Comparison of ENCODE assay signal across 1 cellular context in the genomic region with DNA sequence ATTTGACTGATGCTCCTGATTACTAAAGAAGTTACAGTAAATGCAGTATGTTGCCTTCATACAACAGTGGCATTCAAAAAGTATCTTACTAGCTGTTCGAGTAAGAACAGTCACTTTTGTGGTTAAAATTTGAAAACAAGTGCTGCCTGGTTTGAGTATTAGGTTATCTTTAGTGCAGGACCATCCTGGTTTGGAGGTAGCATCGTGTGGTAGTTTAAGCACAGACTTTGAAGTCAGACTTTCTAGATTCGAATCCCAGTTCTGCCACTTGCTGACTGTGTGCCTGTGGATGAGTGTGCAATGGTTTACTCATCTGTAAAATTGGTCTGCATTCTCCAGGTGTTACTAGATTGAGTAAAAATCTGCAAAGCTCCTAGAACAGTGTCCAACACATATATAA.
A peak's percentile ranks its signal among the peaks of the same experiment; 100 is the strongest.
TF ChIP-seq lines count a peak whose summit lies in the region.

No MANE protein-coding gene starts in this region.

TF ChIP-seq in GM12878, 131 proteins besides CTCF, POLR2A, EP300 and RAD21 (continued from another document and continues in another):
- TF ChIP-seq, protein P1, sequence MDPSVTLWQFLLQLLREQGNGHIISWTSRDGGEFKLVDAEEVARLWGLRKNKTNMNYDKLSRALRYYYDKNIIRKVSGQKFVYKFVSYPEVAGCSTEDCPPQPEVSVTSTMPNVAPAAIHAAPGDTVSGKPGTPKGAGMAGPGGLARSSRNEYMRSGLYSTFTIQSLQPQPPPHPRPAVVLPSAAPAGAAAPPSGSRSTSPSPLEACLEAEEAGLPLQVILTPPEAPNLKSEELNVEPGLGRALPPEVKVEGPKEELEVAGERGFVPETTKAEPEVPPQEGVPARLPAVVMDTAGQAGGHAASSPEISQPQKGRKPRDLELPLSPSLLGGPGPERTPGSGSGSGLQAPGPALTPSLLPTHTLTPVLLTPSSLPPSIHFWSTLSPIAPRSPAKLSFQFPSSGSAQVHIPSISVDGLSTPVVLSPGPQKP (IDR thresholded peaks at IDR 0.05; ENCODE audit: low read depth, low read length), result no peak
- TF ChIP-seq RUNX3 (IDR thresholded peaks at IDR 0.05; ENCODE audit: low read length) (peak; percentile 94), MTA3 (IDR thresholded peaks at IDR 0.05; ENCODE audit: borderline replicate concordance, low read length) (no peak), CBX5 (IDR thresholded peaks at IDR 0.05; ENCODE audit: low read depth) (no peak), SMAD5 (IDR thresholded peaks at IDR 0.05; ENCODE audit: low read depth) (no peak), TARDBP (IDR thresholded peaks at IDR 0.05; ENCODE audit: borderline replicate concordance) (no peak), YY1 (IDR thresholded peaks at IDR 0.05; ENCODE audit: low read depth, low read length) (no peak), POLR2AphosphoS5 (IDR thresholded peaks at IDR 0.05; ENCODE audit: low read length) (no peak), DPF2 (IDR thresholded peaks at IDR 0.05) (no peak), MYC (IDR thresholded peaks at IDR 0.05; ENCODE audit: insufficient read depth, insufficient read length, insufficient replicate concordance, low read length, severe bottlenecking) (no peak), BCL11A (IDR thresholded peaks at IDR 0.05; ENCODE audit: low read depth, low read length) (0 out of 2 replicates have a peak, but pooled peaks have one; percentile 12), RB1 (IDR thresholded peaks at IDR 0.05; ENCODE audit: borderline replicate concordance) (no peak), MYB (IDR thresholded peaks at IDR 0.05; ENCODE audit: borderline replicate concordance, low read depth, low read length) (no peak), ZNF217 (IDR thresholded peaks at IDR 0.05) (no peak), CEBPB (IDR thresholded peaks at IDR 0.05; ENCODE audit: borderline replicate concordance in 1 of 2, low read depth in 2 of 2, low read length in 2 of 2) (no peak), EGR1 (IDR thresholded peaks at IDR 0.05; ENCODE audit: borderline replicate concordance in 1 of 2, low read depth in 2 of 2, low read length in 2 of 2) (no peak), EED (IDR thresholded peaks at IDR 0.05; ENCODE audit: low read depth) (peak; percentile 55; the same call in 1 of the 2 replicates), TCF12 (IDR thresholded peaks at IDR 0.05; ENCODE audit: low read depth, low read length) (no peak), HCFC1 (IDR thresholded peaks at IDR 0.05; ENCODE audit: low read length) (no peak)
- TF ChIP-seq, protein P2, sequence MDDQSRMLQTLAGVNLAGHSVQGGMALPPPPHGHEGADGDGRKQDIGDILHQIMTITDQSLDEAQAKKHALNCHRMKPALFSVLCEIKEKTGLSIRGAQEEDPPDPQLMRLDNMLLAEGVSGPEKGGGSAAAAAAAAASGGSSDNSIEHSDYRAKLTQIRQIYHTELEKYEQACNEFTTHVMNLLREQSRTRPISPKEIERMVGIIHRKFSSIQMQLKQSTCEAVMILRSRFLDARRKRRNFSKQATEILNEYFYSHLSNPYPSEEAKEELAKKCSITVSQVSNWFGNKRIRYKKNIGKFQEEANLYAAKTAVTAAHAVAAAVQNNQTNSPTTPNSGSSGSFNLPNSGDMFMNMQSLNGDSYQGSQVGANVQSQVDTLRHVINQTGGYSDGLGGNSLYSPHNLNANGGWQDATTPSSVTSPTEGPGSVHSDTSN (IDR thresholded peaks at IDR 0.05; ENCODE audit: insufficient replicate concordance, low read depth, low read length), result no peak
- TF ChIP-seq, protein P3, sequence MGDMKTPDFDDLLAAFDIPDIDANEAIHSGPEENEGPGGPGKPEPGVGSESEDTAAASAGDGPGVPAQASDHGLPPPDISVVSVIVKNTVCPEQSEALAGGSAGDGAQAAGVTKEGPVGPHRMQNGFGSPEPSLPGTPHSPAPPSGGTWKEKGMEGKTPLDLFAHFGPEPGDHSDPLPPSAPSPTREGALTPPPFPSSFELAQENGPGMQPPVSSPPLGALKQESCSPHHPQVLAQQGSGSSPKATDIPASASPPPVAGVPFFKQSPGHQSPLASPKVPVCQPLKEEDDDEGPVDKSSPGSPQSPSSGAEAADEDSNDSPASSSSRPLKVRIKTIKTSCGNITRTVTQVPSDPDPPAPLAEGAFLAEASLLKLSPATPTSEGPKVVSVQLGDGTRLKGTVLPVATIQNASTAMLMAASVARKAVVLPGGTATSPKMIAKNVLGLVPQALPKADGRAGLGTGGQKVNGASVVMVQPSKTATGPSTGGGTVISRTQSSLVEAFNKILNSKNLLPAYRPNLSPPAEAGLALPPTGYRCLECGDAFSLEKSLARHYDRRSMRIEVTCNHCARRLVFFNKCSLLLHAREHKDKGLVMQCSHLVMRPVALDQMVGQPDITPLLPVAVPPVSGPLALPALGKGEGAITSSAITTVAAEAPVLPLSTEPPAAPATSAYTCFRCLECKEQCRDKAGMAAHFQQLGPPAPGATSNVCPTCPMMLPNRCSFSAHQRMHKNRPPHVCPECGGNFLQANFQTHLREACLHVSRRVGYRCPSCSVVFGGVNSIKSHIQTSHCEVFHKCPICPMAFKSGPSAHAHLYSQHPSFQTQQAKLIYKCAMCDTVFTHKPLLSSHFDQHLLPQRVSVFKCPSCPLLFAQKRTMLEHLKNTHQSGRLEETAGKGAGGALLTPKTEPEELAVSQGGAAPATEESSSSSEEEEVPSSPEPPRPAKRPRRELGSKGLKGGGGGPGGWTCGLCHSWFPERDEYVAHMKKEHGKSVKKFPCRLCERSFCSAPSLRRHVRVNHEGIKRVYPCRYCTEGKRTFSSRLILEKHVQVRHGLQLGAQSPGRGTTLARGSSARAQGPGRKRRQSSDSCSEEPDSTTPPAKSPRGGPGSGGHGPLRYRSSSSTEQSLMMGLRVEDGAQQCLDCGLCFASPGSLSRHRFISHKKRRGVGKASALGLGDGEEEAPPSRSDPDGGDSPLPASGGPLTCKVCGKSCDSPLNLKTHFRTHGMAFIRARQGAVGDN (IDR thresholded peaks at IDR 0.05), result no peak
- TF ChIP-seq, protein P4, sequence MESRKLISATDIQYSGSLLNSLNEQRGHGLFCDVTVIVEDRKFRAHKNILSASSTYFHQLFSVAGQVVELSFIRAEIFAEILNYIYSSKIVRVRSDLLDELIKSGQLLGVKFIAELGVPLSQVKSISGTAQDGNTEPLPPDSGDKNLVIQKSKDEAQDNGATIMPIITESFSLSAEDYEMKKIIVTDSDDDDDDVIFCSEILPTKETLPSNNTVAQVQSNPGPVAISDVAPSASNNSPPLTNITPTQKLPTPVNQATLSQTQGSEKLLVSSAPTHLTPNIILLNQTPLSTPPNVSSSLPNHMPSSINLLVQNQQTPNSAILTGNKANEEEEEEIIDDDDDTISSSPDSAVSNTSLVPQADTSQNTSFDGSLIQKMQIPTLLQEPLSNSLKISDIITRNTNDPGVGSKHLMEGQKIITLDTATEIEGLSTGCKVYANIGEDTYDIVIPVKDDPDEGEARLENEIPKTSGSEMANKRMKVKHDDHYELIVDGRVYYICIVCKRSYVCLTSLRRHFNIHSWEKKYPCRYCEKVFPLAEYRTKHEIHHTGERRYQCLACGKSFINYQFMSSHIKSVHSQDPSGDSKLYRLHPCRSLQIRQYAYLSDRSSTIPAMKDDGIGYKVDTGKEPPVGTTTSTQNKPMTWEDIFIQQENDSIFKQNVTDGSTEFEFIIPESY (IDR thresholded peaks at IDR 0.05), result no peak
- TF ChIP-seq, protein P5, sequence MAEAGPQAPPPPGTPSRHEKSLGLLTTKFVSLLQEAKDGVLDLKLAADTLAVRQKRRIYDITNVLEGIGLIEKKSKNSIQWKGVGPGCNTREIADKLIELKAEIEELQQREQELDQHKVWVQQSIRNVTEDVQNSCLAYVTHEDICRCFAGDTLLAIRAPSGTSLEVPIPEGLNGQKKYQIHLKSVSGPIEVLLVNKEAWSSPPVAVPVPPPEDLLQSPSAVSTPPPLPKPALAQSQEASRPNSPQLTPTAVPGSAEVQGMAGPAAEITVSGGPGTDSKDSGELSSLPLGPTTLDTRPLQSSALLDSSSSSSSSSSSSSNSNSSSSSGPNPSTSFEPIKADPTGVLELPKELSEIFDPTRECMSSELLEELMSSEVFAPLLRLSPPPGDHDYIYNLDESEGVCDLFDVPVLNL (IDR thresholded peaks at IDR 0.05; ENCODE audit: low read depth, low read length), result no peak
- TF ChIP-seq, protein P6, sequence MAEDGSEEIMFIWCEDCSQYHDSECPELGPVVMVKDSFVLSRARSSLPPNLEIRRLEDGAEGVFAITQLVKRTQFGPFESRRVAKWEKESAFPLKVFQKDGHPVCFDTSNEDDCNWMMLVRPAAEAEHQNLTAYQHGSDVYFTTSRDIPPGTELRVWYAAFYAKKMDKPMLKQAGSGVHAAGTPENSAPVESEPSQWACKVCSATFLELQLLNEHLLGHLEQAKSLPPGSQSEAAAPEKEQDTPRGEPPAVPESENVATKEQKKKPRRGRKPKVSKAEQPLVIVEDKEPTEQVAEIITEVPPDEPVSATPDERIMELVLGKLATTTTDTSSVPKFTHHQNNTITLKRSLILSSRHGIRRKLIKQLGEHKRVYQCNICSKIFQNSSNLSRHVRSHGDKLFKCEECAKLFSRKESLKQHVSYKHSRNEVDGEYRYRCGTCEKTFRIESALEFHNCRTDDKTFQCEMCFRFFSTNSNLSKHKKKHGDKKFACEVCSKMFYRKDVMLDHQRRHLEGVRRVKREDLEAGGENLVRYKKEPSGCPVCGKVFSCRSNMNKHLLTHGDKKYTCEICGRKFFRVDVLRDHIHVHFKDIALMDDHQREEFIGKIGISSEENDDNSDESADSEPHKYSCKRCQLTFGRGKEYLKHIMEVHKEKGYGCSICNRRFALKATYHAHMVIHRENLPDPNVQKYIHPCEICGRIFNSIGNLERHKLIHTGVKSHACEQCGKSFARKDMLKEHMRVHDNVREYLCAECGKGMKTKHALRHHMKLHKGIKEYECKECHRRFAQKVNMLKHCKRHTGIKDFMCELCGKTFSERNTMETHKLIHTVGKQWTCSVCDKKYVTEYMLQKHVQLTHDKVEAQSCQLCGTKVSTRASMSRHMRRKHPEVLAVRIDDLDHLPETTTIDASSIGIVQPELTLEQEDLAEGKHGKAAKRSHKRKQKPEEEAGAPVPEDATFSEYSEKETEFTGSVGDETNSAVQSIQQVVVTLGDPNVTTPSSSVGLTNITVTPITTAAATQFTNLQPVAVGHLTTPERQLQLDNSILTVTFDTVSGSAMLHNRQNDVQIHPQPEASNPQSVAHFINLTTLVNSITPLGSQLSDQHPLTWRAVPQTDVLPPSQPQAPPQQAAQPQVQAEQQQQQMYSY (CRISPR knock-in tag; IDR thresholded peaks at IDR 0.05), result no peak
- TF ChIP-seq, protein P7, sequence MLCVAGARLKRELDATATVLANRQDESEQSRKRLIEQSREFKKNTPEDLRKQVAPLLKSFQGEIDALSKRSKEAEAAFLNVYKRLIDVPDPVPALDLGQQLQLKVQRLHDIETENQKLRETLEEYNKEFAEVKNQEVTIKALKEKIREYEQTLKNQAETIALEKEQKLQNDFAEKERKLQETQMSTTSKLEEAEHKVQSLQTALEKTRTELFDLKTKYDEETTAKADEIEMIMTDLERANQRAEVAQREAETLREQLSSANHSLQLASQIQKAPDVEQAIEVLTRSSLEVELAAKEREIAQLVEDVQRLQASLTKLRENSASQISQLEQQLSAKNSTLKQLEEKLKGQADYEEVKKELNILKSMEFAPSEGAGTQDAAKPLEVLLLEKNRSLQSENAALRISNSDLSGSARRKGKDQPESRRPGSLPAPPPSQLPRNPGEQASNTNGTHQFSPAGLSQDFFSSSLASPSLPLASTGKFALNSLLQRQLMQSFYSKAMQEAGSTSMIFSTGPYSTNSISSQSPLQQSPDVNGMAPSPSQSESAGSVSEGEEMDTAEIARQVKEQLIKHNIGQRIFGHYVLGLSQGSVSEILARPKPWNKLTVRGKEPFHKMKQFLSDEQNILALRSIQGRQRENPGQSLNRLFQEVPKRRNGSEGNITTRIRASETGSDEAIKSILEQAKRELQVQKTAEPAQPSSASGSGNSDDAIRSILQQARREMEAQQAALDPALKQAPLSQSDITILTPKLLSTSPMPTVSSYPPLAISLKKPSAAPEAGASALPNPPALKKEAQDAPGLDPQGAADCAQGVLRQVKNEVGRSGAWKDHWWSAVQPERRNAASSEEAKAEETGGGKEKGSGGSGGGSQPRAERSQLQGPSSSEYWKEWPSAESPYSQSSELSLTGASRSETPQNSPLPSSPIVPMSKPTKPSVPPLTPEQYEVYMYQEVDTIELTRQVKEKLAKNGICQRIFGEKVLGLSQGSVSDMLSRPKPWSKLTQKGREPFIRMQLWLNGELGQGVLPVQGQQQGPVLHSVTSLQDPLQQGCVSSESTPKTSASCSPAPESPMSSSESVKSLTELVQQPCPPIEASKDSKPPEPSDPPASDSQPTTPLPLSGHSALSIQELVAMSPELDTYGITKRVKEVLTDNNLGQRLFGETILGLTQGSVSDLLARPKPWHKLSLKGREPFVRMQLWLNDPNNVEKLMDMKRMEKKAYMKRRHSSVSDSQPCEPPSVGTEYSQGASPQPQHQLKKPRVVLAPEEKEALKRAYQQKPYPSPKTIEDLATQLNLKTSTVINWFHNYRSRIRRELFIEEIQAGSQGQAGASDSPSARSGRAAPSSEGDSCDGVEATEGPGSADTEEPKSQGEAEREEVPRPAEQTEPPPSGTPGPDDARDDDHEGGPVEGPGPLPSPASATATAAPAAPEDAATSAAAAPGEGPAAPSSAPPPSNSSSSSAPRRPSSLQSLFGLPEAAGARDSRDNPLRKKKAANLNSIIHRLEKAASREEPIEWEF (IDR thresholded peaks at IDR 0.05; ENCODE audit: insufficient replicate concordance, low read depth, low read length), result no peak
- TF ChIP-seq, protein P8, sequence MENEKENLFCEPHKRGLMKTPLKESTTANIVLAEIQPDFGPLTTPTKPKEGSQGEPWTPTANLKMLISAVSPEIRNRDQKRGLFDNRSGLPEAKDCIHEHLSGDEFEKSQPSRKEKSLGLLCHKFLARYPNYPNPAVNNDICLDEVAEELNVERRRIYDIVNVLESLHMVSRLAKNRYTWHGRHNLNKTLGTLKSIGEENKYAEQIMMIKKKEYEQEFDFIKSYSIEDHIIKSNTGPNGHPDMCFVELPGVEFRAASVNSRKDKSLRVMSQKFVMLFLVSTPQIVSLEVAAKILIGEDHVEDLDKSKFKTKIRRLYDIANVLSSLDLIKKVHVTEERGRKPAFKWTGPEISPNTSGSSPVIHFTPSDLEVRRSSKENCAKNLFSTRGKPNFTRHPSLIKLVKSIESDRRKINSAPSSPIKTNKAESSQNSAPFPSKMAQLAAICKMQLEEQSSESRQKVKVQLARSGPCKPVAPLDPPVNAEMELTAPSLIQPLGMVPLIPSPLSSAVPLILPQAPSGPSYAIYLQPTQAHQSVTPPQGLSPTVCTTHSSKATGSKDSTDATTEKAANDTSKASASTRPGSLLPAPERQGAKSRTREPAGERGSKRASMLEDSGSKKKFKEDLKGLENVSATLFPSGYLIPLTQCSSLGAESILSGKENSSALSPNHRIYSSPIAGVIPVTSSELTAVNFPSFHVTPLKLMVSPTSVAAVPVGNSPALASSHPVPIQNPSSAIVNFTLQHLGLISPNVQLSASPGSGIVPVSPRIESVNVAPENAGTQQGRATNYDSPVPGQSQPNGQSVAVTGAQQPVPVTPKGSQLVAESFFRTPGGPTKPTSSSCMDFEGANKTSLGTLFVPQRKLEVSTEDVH (IDR thresholded peaks at IDR 0.05; ENCODE audit: low read depth, partially characterized antibody), result no peak
- TF ChIP-seq, protein P9, sequence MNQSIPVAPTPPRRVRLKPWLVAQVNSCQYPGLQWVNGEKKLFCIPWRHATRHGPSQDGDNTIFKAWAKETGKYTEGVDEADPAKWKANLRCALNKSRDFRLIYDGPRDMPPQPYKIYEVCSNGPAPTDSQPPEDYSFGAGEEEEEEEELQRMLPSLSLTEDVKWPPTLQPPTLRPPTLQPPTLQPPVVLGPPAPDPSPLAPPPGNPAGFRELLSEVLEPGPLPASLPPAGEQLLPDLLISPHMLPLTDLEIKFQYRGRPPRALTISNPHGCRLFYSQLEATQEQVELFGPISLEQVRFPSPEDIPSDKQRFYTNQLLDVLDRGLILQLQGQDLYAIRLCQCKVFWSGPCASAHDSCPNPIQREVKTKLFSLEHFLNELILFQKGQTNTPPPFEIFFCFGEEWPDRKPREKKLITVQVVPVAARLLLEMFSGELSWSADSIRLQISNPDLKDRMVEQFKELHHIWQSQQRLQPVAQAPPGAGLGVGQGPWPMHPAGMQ (IDR thresholded peaks at IDR 0.05; ENCODE audit: borderline replicate concordance), result no peak
